Comparison of ENCODE assay signal across 8 cellular contexts in genomic region chr10:97291357-97292096, GRCh38. TPM values are rescaled to one million over a fixed set of nuclear protein-coding genes. Genes with fewer than 3 reads are reported as not detected.
DNase-seq lines count a peak whose midpoint lies in the region; ATAC-seq lines count a peak whose summit lies in the region.

No MANE protein-coding gene starts in this region.

- peaks cover 3% of the 10 kb centered on the region for H3K4me1 ChIP-seq in iPS-18a (ENCODE audit: control insufficient read depth, low read depth, low read length)

- H3K9me3 Mint-ChIP-seq in activated T-cell treated with anti-CD3 and anti-CD28 coated beads, Interleukin-2, amount 50 U/mL, for 72 hours = no peaks in the 10 kb centered on the region
- no peaks in the 10 kb centered on the region for H3K9me3 Mint-ChIP-seq in activated naive CD8-positive, alpha-beta T cell treated with anti-CD3 and anti-CD28 coated beads for 36 hours
- H3K9me3 Mint-ChIP-seq in stimulated activated naive CD8-positive, alpha-beta T cell treated with anti-CD3 and anti-CD28 coated beads, Interleukin-15, amount 100 ng/mL, for 72 hours = no peaks in the 10 kb centered on the region

- H3K27ac ChIP-seq in iPS-18a (ENCODE audit: low read length) = peak overlapping the region; percentile 82

- H3K27ac Mint-ChIP-seq in activated T-cell treated with anti-CD3 and anti-CD28 coated beads, Interleukin-2, amount 50 U/mL, for 72 hours = peak overlapping the region; percentile 48
- H3K27ac Mint-ChIP-seq in activated naive CD8-positive, alpha-beta T cell treated with anti-CD3 and anti-CD28 coated beads for 36 hours = peak overlapping the region; percentile 88
- peak overlapping the region; percentile 90 to 95 for H3K27ac Mint-ChIP-seq in stimulated activated naive CD8-positive, alpha-beta T cell treated with anti-CD3 and anti-CD28 coated beads, Interleukin-15, amount 100 ng/mL, for 72 hours

- peaks cover 0 to 1% of the 10 kb centered on the region in 2 donors for H3K36me3 Mint-ChIP-seq in activated T-cell treated with anti-CD3 and anti-CD28 coated beads, Interleukin-2, amount 50 U/mL, for 72 hours (ENCODE audit: insufficient read depth in 2 of 2)
- H3K36me3 Mint-ChIP-seq in activated naive CD8-positive, alpha-beta T cell treated with anti-CD3 and anti-CD28 coated beads for 36 hours = peaks cover 11% of the 10 kb centered on the region

- no peaks in the 10 kb centered on the region for H3K36me3 ChIP-seq in iPS-18a (ENCODE audit: control insufficient read depth, low read depth, low read length)

- no peaks in the 10 kb centered on the region for H3K27me3 Mint-ChIP-seq in activated T-cell treated with anti-CD3 and anti-CD28 coated beads, Interleukin-2, amount 50 U/mL, for 72 hours (ENCODE audit: low read depth)
- H3K27me3 Mint-ChIP-seq in activated naive CD8-positive, alpha-beta T cell treated with anti-CD3 and anti-CD28 coated beads for 36 hours = no peaks in the 10 kb centered on the region
- no peaks in the 10 kb centered on the region for H3K27me3 Mint-ChIP-seq in stimulated activated naive CD8-positive, alpha-beta T cell treated with anti-CD3 and anti-CD28 coated beads, Interleukin-15, amount 100 ng/mL, for 72 hours

- no peak for ATAC-seq in activated T-cell treated with anti-CD3 and anti-CD28 coated beads, Interleukin-2, amount 50 U/mL, for 72 hours (replicated peaks in 1 of 2)
- no peak for ATAC-seq in stimulated activated naive CD8-positive, alpha-beta T cell treated with anti-CD3 and anti-CD28 coated beads, Interleukin-15, amount 100 ng/mL, for 72 hours

- H3K4me3 Mint-ChIP-seq in activated T-cell treated with anti-CD3 and anti-CD28 coated beads, Interleukin-2, amount 50 U/mL, for 72 hours = peak overlapping the region; percentile 89 to 90
- peak overlapping the region; percentile 94 for H3K4me3 Mint-ChIP-seq in activated naive CD8-positive, alpha-beta T cell treated with anti-CD3 and anti-CD28 coated beads for 36 hours
- H3K4me3 Mint-ChIP-seq in stimulated activated naive CD8-positive, alpha-beta T cell treated with anti-CD3 and anti-CD28 coated beads, Interleukin-15, amount 100 ng/mL, for 72 hours = peak overlapping the region; percentile 89 to 97

- H3K4me1 Mint-ChIP-seq in activated T-cell treated with anti-CD3 and anti-CD28 coated beads, Interleukin-2, amount 50 U/mL, for 72 hours (ENCODE audit: low read depth) = peaks cover 22% of the 10 kb centered on the region
- peaks cover 18% of the 10 kb centered on the region for H3K4me1 Mint-ChIP-seq in activated naive CD8-positive, alpha-beta T cell treated with anti-CD3 and anti-CD28 coated beads for 36 hours
- peaks cover 40% of the 10 kb centered on the region for H3K4me1 Mint-ChIP-seq in stimulated activated naive CD8-positive, alpha-beta T cell treated with anti-CD3 and anti-CD28 coated beads, Interleukin-15, amount 100 ng/mL, for 72 hours

- no peak for DNase-seq in activated T-cell treated with anti-CD3 and anti-CD28 coated beads, Interleukin-2, amount 50 U/mL, for 72 hours
- no peak for DNase-seq in activated T-cell treated with anti-CD3 and anti-CD28 coated beads, Interleukin-2, amount 50 U/mL, for 1 hour
- no peak for DNase-seq in activated naive CD8-positive, alpha-beta T cell treated with anti-CD3 and anti-CD28 coated beads for 36 hours
- DNase-seq in stimulated activated naive CD8-positive, alpha-beta T cell treated with anti-CD3 and anti-CD28 coated beads, Interleukin-15, amount 100 ng/mL, for 72 hours = no peak
- DNase-seq in NK-92 (lab: John Stamatoyannopoulos, UW; ENCODE audit: unreplicated experiment) (no peak), cerebellar nuclear complex (lab: John Stamatoyannopoulos, UW) (no peak), UCSD-AML1 (lab: John Stamatoyannopoulos, UW; ENCODE audit: unreplicated experiment) (no peak)

- H3K9ac ChIP-seq in iPS-18a (ENCODE audit: low read length) = peak overlapping the region; percentile 87

- peak overlapping the region; percentile 89 for H3K4me3 ChIP-seq in iPS-18a (ENCODE audit: low read length)

- H3K9me3 ChIP-seq in iPS-18a (ENCODE audit: control insufficient read depth, low read depth, low read length) = no peaks in the 10 kb centered on the region

- H3K27me3 ChIP-seq in iPS-18a (ENCODE audit: control insufficient read depth, insufficient read depth, low read length) = no peaks in the 10 kb centered on the region

RNA-seq across cellular contexts. Expression of gene ARHGAP19, which starts 0.9 kb away (rescaled TPM):
- 10 to 100 TPM; 62.2 to 75.3 TPM for total RNA-seq in activated T-cell treated with anti-CD3 and anti-CD28 coated beads, Interleukin-2, amount 50 U/mL, for 72 hours
- total RNA-seq in activated naive CD8-positive, alpha-beta T cell treated with anti-CD3 and anti-CD28 coated beads for 36 hours = 10 to 100 TPM; 36.1 to 42.9 TPM

RNA-seq across cellular contexts. Expression of gene FRAT1, which starts 27.5 kb away (rescaled TPM):
- 1 to 10 TPM; 3.2 to 4.5 TPM for total RNA-seq in activated T-cell treated with anti-CD3 and anti-CD28 coated beads, Interleukin-2, amount 50 U/mL, for 72 hours
- total RNA-seq in activated naive CD8-positive, alpha-beta T cell treated with anti-CD3 and anti-CD28 coated beads for 36 hours = 1 to 10 TPM; 2.7 to 3.2 TPM

RNA-seq across cellular contexts. Expression of gene FRAT2, which starts 43.0 kb away (rescaled TPM):
- 1 to 10 TPM; 7.2 to 7.8 TPM for total RNA-seq in activated T-cell treated with anti-CD3 and anti-CD28 coated beads, Interleukin-2, amount 50 U/mL, for 72 hours
- 1 to 10 TPM; 8.8 to 9.5 TPM for total RNA-seq in activated naive CD8-positive, alpha-beta T cell treated with anti-CD3 and anti-CD28 coated beads for 36 hours
